Comparison of ENCODE assay signal across 38 cellular contexts in genomic region chr6:169625376-169625775, GRCh38.
"Had no signal": no experiment of that assay in that cellular context is flagged by ENCODE, and none has a peak within 500 bp of the region (broad histone marks: within the 10 kb centered on the region; RNA-seq: fewer than 3 reads in every experiment).

No MANE protein-coding gene starts in this region.

- H3K4me1 Mint-ChIP-seq: activated B cell treated with CpG ODN at 0.5 μM for 24 hours; activated naive CD8-positive, alpha-beta T cell treated with anti-CD3 and anti-CD28 coated beads, Interleukin-2, amount 10 ng/mL, durations not matched to agents 7 days and 5 days; T-cell had no signal

- FAIRE-seq: bronchial epithelial cell, RCC 7860 had no signal

- H3K9me3 Mint-ChIP-seq: activated B cell treated with CpG ODN at 0.5 μM for 24 hours; activated CD4-positive, alpha-beta memory T cell treated with anti-CD3 and anti-CD28 coated beads for 36 hours; activated T-cell treated with anti-CD3 and anti-CD28 coated beads, Interleukin-2, amount 50 U/mL, for 4 hours; activated T-helper 1 cell treated with anti-CD3 and anti-CD28 coated beads, Interleukin-12 subunit alpha, Interleukin-12 subunit beta, Interleukin-2, Interleukin-4 antibody, amounts not matched to agents 30 ng/mL and 10 ng/mL and 1 ng/mL, durations not matched to agents 14 hours and 24 hours and 36 hours; T-cell had no signal

- H3K36me3 Mint-ChIP-seq: activated naive CD8-positive, alpha-beta T cell treated with anti-CD3 and anti-CD28 coated beads, Interleukin-2, amount 10 ng/mL, durations not matched to agents 7 days and 5 days had no signal

- ATAC-seq: activated T-cell treated with anti-CD3 and anti-CD28 coated beads, Interleukin-2, amount 50 U/mL, for 4 hours; PC-3; Right ventricle myocardium inferior; SK-N-SH treated with all-trans-retinoic acid at 6 μM for 48 hours; T-cell had no signal

- H3K4me3 Mint-ChIP-seq: activated B cell treated with CpG ODN at 0.5 μM for 24 hours; activated CD4-positive, alpha-beta memory T cell treated with anti-CD3 and anti-CD28 coated beads for 36 hours; activated naive CD8-positive, alpha-beta T cell treated with anti-CD3 and anti-CD28 coated beads, Interleukin-2, amount 10 ng/mL, durations not matched to agents 7 days and 5 days; activated T-cell treated with anti-CD3 and anti-CD28 coated beads, Interleukin-2, amount 50 U/mL, for 4 hours; activated T-helper 1 cell treated with anti-CD3 and anti-CD28 coated beads, Interleukin-12 subunit alpha, Interleukin-12 subunit beta, Interleukin-2, Interleukin-4 antibody, amounts not matched to agents 30 ng/mL and 10 ng/mL and 1 ng/mL, durations not matched to agents 14 hours and 24 hours and 36 hours; brain; T-cell had no signal

- H3K27me3 Mint-ChIP-seq: activated B cell treated with CpG ODN at 0.5 μM for 24 hours; activated CD4-positive, alpha-beta memory T cell treated with anti-CD3 and anti-CD28 coated beads for 36 hours; activated naive CD8-positive, alpha-beta T cell treated with anti-CD3 and anti-CD28 coated beads, Interleukin-2, amount 10 ng/mL, durations not matched to agents 7 days and 5 days; brain; T-cell had no signal

- H3K27ac ChIP-seq: RWPE1, VCaP had no signal

- H3K27ac Mint-ChIP-seq: activated B cell treated with CpG ODN at 0.5 μM for 24 hours; activated CD4-positive, alpha-beta memory T cell treated with anti-CD3 and anti-CD28 coated beads for 36 hours; activated naive CD8-positive, alpha-beta T cell treated with anti-CD3 and anti-CD28 coated beads, Interleukin-2, amount 10 ng/mL, durations not matched to agents 7 days and 5 days; activated T-helper 1 cell treated with anti-CD3 and anti-CD28 coated beads, Interleukin-12 subunit alpha, Interleukin-12 subunit beta, Interleukin-2, Interleukin-4 antibody, amounts not matched to agents 30 ng/mL and 10 ng/mL and 1 ng/mL, durations not matched to agents 14 hours and 24 hours and 36 hours; T-cell had no signal

- DNase-seq: activated B cell treated with CpG ODN at 0.5 μM for 24 hours; activated CD4-positive, alpha-beta memory T cell treated with anti-CD3 and anti-CD28 coated beads for 36 hours; activated CD4-positive, alpha-beta T cell treated with anti-CD3 and anti-CD28 coated beads for 4 hours; activated CD4-positive, alpha-beta T cell treated with anti-CD3 and anti-CD28 coated beads, Interleukin-2, amount 50 U/mL, for 1 hour; activated CD4-positive, CD25-positive, alpha-beta regulatory T cell treated with anti-CD3 and anti-CD28 coated beads, Interleukin-2, amount 50 U/mL, for 72 hours; activated CD8-positive, alpha-beta memory T cell treated with anti-CD3 and anti-CD28 coated beads, Interleukin-2, amount 50 U/mL, for 4 hours; activated effector memory CD4-positive, alpha-beta T cell treated with Interleukin-2 at 50 U/mL for 16 hours; activated naive CD4-positive, alpha-beta T cell treated with anti-CD3 and anti-CD28 coated beads, Interleukin-2, amount 50 U/mL, for 16 hours; activated naive CD8-positive, alpha-beta T cell treated with anti-CD3 and anti-CD28 coated beads, Interleukin-2, amount 10 ng/mL, durations not matched to agents 7 days and 5 days; activated T-cell treated with anti-CD3 and anti-CD28 coated beads for 4 hours; activated T-cell treated with anti-CD3 and anti-CD28 coated beads, Interleukin-2, amount 50 U/mL, for 4 hours; anterior cingulate cortex; cerebellar nuclear complex; Kasumi-1; KG1; MM.1S; MV-4-11; NCI-H1092; NCI-H1436 treated with DMSO at 0.1 percent for 48 hours; NCI-H1694 treated with DMSO at 0.1 percent for 48 hours; NCI-H2029; NCI-H345; NCI-H524 treated with DMSO at 0.1 percent for 48 hours; NCI-H748 treated with DMSO at 0.1 percent for 48 hours; NK-92 treated with Interleukin-12 subunit alpha and Interleukin-12 subunit beta, amount 100 ng/mL, for 24 hours; PC-3; SIG-M5; T-cell; T-helper 2 cell; T-helper 9 cell had no signal
